28 cellular contexts compared by ENCODE assay signal in the genomic region with DNA sequence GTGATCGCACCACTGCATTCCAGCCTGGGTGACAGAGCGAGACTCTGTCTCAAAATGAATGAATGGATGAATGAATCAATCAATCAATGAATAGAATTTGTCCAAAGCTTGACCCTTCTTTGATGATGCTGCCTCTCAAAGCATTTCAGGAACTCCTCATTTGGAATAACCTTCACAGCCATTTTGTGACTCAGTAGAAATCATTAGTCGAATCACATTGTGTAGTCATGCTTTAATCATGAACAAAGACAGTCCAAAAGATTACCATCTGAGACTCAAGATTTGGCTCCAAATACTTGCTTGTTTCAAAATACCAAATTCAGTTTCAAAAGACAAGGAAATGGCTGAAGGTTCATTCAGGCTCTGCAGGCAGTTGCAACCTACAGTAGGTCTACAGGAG.
"Had no signal": no experiment of that assay in that cellular context is flagged by ENCODE, and none has a peak within 500 bp of the region (broad histone marks: within the 10 kb centered on the region; RNA-seq: fewer than 3 reads in every experiment).

No MANE protein-coding gene starts in this region.

- H3K36me3 ChIP-seq: heart left ventricle, neutrophil, prostate gland, right atrium auricular region, stomach, thyroid gland, vagina had no signal

- H3K9me3 ChIP-seq: heart left ventricle, mucosa of descending colon, neutrophil, prostate gland, right atrium auricular region, stomach, thyroid gland, vagina had no signal

- ATAC-seq: effector memory CD8-positive, alpha-beta T cell; esophagus mucosa; heart left ventricle; left colon; mucosa of descending colon; natural killer cell treated with Interleukin-12 subunit alpha and Interleukin-12 subunit beta and Interleukin-15 and Interleukin-18, amount 100 ng/mL, for 72 hours; sciatic nerve; stimulated activated effector memory CD8-positive, alpha-beta T cell treated with anti-CD3 and anti-CD28 coated beads, Interleukin-12 subunit alpha, Interleukin-12 subunit beta, amount 100 ng/mL, for 72 hours had no signal

- H3K27me3 ChIP-seq: right atrium auricular region, stomach, thyroid gland, vagina had no signal

- H3K9ac ChIP-seq: parathyroid adenoma had no signal

- H3K4me3 ChIP-seq: heart left ventricle, hepatocyte, lung, mucosa of descending colon, prostate gland, right atrium auricular region, smooth muscle cell, stomach, thyroid gland, vagina had no signal

- H3K4me1 ChIP-seq: parathyroid adenoma, prostate gland, stomach, thyroid gland, vagina had no signal

- FAIRE-seq: frontal cortex had no signal

- H3K4me2 ChIP-seq: hepatocyte, smooth muscle cell had no signal

- H3K79me2 ChIP-seq: hepatocyte, parathyroid adenoma had no signal

- DNase-seq: cerebellar nuclear complex; cortex of kidney; effector memory CD8-positive, alpha-beta T cell; heart left ventricle; left colon; mesenchymal stem cell; mucosa of descending colon; naive B cell; stimulated activated CD4-positive, alpha-beta T cell treated with anti-CD3 and anti-CD28 coated beads, Interleukin-12 subunit alpha, Interleukin-12 subunit beta, amount 100 ng/mL, for 4 hours; stimulated activated CD4-positive, alpha-beta T cell treated with anti-CD3 and anti-CD28 coated beads, Interleukin-2, amount 100 ng/mL, for 24 hours; stimulated activated CD4-positive, alpha-beta T cell treated with anti-CD3 and anti-CD28 coated beads, Interleukin-4, amount 100 ng/mL, for 24 hours; stimulated activated naive CD4-positive, alpha-beta T cell treated with Interleukin-2 at 50 U/mL for 16 hours; stomach; thyroid gland had no signal

- H3K27ac ChIP-seq: epithelial cell of prostate, heart left ventricle, hepatocyte, neutrophil, parathyroid adenoma, prostate gland, right atrium auricular region, stomach, thyroid gland, vagina had no signal

- H2AFZ ChIP-seq: hepatocyte, parathyroid adenoma had no signal
